ENCODE assay signal across 1 cellular context in genomic region chr1:77514871-77515776, GRCh38.
TF ChIP-seq lines count a peak whose summit lies in the region.

No MANE protein-coding gene starts in this region.

TF ChIP-seq in GM23338, 12 proteins besides CTCF, POLR2A, EP300 and RAD21 (continued from another document):
- TF ChIP-seq ZNF462 (CRISPR knock-in tag; IDR thresholded peaks at IDR 0.05) = no peak
- no peak for TF ChIP-seq CREB1 (CRISPR knock-in tag; IDR thresholded peaks at IDR 0.05; ENCODE audit: low read depth)
- TF ChIP-seq JUNB (IDR thresholded peaks at IDR 0.05; ENCODE audit: unreplicated experiment) = no peak
- TF ChIP-seq NANOG (IDR thresholded peaks at IDR 0.05; ENCODE audit: borderline replicate concordance) = no peak
- TF ChIP-seq POLR2AphosphoS5 (IDR thresholded peaks at IDR 0.05; ENCODE audit: low read depth) = no peak
- no peak for TF ChIP-seq ZNF331 (CRISPR knock-in tag; IDR thresholded peaks at IDR 0.05; ENCODE audit: low read depth)
- TF ChIP-seq ZNF114 (CRISPR knock-in tag; IDR thresholded peaks at IDR 0.05) = no peak
